5 cellular contexts compared by ENCODE assay signal in genomic region chr3:150041877-150042276, GRCh38.
"Had no signal": no experiment of that assay in that cellular context is flagged by ENCODE, and none has a peak within 500 bp of the region (broad histone marks: within the 10 kb centered on the region; RNA-seq: fewer than 3 reads in every experiment).

No MANE protein-coding gene starts in this region.

- H3K27ac ChIP-seq: HL-60 had no signal

- DNase-seq: IMR-90, KBM-7, KG1 had no signal

- H3K4me3 ChIP-seq: K562 had no signal
